In genomic region chr11:88229303-88229702, GRCh38 we compare ENCODE assay signal across 38 cellular contexts. TPM values are rescaled to one million over a fixed set of nuclear protein-coding genes. Genes with fewer than 3 reads are reported as not detected.
"Had no signal": no experiment of that assay in that cellular context is flagged by ENCODE, and none has a peak within 500 bp of the region (broad histone marks: within the 10 kb centered on the region; RNA-seq: fewer than 3 reads in every experiment).

No MANE protein-coding gene starts in this region.

- H3K36me3 ChIP-seq: ascending aorta, cardiac muscle cell had no signal

- H3K4me1 ChIP-seq: ascending aorta had no signal

- ATAC-seq: activated CD8-positive, alpha-beta T cell treated with anti-CD3 and anti-CD28 coated beads for 36 hours; activated naive CD8-positive, alpha-beta T cell treated with anti-CD3 and anti-CD28 coated beads, Interleukin-2, amount 50 U/mL, for 24 hours; activated T-cell treated with anti-CD3 and anti-CD28 coated beads, Interleukin-2, amount 50 U/mL, for 4 hours; activated T-cell treated with anti-CD3 and anti-CD28 coated beads, Interleukin-2, amount 50 U/mL, for 72 hours; activated T-helper 17 cell treated with anti-CD3 and anti-CD28 coated beads, Interleukin-2, amount 50 U/mL, for 72 hours had no signal

- H3K27ac Mint-ChIP-seq: activated B cell treated with CpG ODN at 0.5 μM for 24 hours; activated CD4-positive, alpha-beta memory T cell treated with anti-CD3 and anti-CD28 coated beads for 36 hours; activated CD4-positive, alpha-beta T cell treated with anti-CD3 and anti-CD28 coated beads, Interleukin-2, amount 10 ng/mL, durations not matched to agents 24 days and 14 days; activated CD8-positive, alpha-beta T cell treated with anti-CD3 and anti-CD28 coated beads for 36 hours; activated naive CD4-positive, alpha-beta T cell treated with anti-CD3 and anti-CD28 coated beads for 36 hours; activated naive CD8-positive, alpha-beta T cell; activated naive CD8-positive, alpha-beta T cell treated with anti-CD3 and anti-CD28 coated beads, Interleukin-2, amount 10 ng/mL, durations not matched to agents 7 days and 5 days; activated naive CD8-positive, alpha-beta T cell treated with anti-CD3 and anti-CD28 coated beads, Interleukin-2, amount 50 U/mL, for 24 hours; activated T-cell treated with anti-CD3 and anti-CD28 coated beads, Interleukin-2, amount 50 U/mL, for 72 hours; activated T-helper 1 cell treated with anti-CD3 and anti-CD28 coated beads, Interleukin-12 subunit alpha, Interleukin-12 subunit beta, Interleukin-2, Interleukin-4 antibody, amounts not matched to agents 30 ng/mL and 10 ng/mL and 1 ng/mL, durations not matched to agents 14 hours and 24 hours and 36 hours; activated T-helper 17 cell treated with anti-CD3 and anti-CD28 coated beads, Interleukin-2, amount 50 U/mL, for 72 hours; brain; T-helper 1 cell treated with Interleukin-12 subunit alpha and Interleukin-12 subunit beta and Interleukin-4 antibody, amounts not matched to agents 30 μg/mL and 1 μg/mL, for 36 hours; T-helper 2 cell treated with Interferon-gamma antibody and Interleukin-4, amounts not matched to agents 5 μg/mL and 100 μg/mL, for 36 hours had no signal

- DNase-seq: activated B cell treated with CpG ODN at 0.5 μM for 24 hours; activated CD4-positive, alpha-beta memory T cell treated with anti-CD3 and anti-CD28 coated beads for 36 hours; activated CD4-positive, alpha-beta T cell treated with anti-CD3 and anti-CD28 coated beads for 4 hours; activated CD4-positive, alpha-beta T cell treated with anti-CD3 and anti-CD28 coated beads, Interleukin-2, amount 10 ng/mL, durations not matched to agents 24 days and 14 days; activated CD4-positive, alpha-beta T cell treated with anti-CD3 and anti-CD28 coated beads, Interleukin-2, amount 50 U/mL, for 1 hour; activated CD4-positive, alpha-beta T cell treated with anti-CD3 and anti-CD28 coated beads, Interleukin-2, amount 50 U/mL, for 4 hours; activated CD4-positive, CD25-positive, alpha-beta regulatory T cell treated with anti-CD3 and anti-CD28 coated beads, Interleukin-2, amount 50 U/mL, for 72 hours; activated CD8-positive, alpha-beta memory T cell treated with anti-CD3 and anti-CD28 coated beads, Interleukin-2, amount 50 U/mL, for 4 hours; activated CD8-positive, alpha-beta T cell treated with anti-CD3 and anti-CD28 coated beads for 36 hours; activated effector memory CD4-positive, alpha-beta T cell treated with anti-CD3 and anti-CD28 coated beads, Interleukin-2, amount 50 U/mL, for 16 hours; activated gamma-delta T cell treated with Interleukin-2 at 50 U/mL for 16 hours; activated naive CD4-positive, alpha-beta T cell; activated naive CD4-positive, alpha-beta T cell treated with anti-CD3 and anti-CD28 coated beads for 36 hours; activated naive CD4-positive, alpha-beta T cell treated with anti-CD3 and anti-CD28 coated beads, Interleukin-2, amount 50 U/mL, for 16 hours; activated naive CD8-positive, alpha-beta T cell treated with anti-CD3 and anti-CD28 coated beads, Interleukin-2, amount 10 ng/mL, durations not matched to agents 7 days and 5 days; activated naive CD8-positive, alpha-beta T cell treated with anti-CD3 and anti-CD28 coated beads, Interleukin-2, amount 50 U/mL, for 24 hours; activated T-cell treated with anti-CD3 and anti-CD28 coated beads for 4 hours; activated T-cell treated with anti-CD3 and anti-CD28 coated beads, Interleukin-2, amount 50 U/mL, for 1 hour; activated T-cell treated with anti-CD3 and anti-CD28 coated beads, Interleukin-2, amount 50 U/mL, for 4 hours; activated T-cell treated with anti-CD3 and anti-CD28 coated beads, Interleukin-2, amount 50 U/mL, for 72 hours; amygdala; anterior cingulate cortex; caudate nucleus; cerebellar nuclear complex; T-helper 2 cell; T-helper 9 cell had no signal

- H3K4me3 ChIP-seq: ascending aorta, cardiac muscle cell had no signal

- FAIRE-seq: bronchial epithelial cell, TTC549 had no signal

- H3K27ac ChIP-seq: ascending aorta, cardiac muscle cell, VCaP had no signal

RNA-seq across cellular contexts. Expression of gene RAB38, which starts 54.1 kb away (rescaled TPM):
- total RNA-seq: ascending aorta, chondrocyte had no signal
